ENCODE assay signal across 1 cellular context in genomic region chr22:39452740-39453040, GRCh38.
TF ChIP-seq lines count a peak whose summit lies in the region.

No MANE protein-coding gene starts in this region.

TF ChIP-seq in WTC11, 78 proteins besides CTCF, POLR2A, EP300 and RAD21 (continued from another document):
- no peak for TF ChIP-seq ATF2 (CRISPR knock-in tag; IDR thresholded peaks at IDR 0.05; ENCODE audit: borderline replicate concordance, low read depth)
- no peak for TF ChIP-seq USF1 (CRISPR knock-in tag; IDR thresholded peaks at IDR 0.05)
- no peak for TF ChIP-seq JUN (CRISPR knock-in tag; IDR thresholded peaks at IDR 0.05)
